Comparison of ENCODE assay signal across 8 cellular contexts in genomic region chr19:37304190-37304883, GRCh38.
DNase-seq lines count a peak whose midpoint lies in the region; ATAC-seq, FAIRE-seq and TF ChIP-seq lines count a peak whose summit lies in the region.

No MANE protein-coding gene starts in this region.

- no peaks in the 10 kb centered on the region for H3K27me3 ChIP-seq in lower lobe of right lung (ENCODE audit: low read depth)

- TF ChIP-seq CTCF in choroid plexus epithelial cell (conservative IDR thresholded peaks at IDR 0.05; ENCODE audit: low read depth, low read length) (no peak), lower lobe of right lung (IDR thresholded peaks at IDR 0.05) (no peak), D721Med (IDR thresholded peaks at IDR 0.05; ENCODE audit: insufficient read depth, missing control alignments) (no peak)

- H3K4me1 ChIP-seq in lower lobe of right lung, result no peaks in the 10 kb centered on the region

- H3K27ac ChIP-seq in lower lobe of right lung, result peak overlapping the region; percentile 18

- intact Hi-C loops in lower lobe of right lung (cut with DNase I), result no loop called here

- FAIRE-seq in HTR-8/SVneo (lab: Jason Lieb, UNC) (no peak), D721Med (lab: Jason Lieb, UNC) (no peak)

- DNase-seq in NCI-H510A treated with DMSO at 0.1 percent for 48 hours (lab: John Stamatoyannopoulos, UW) (peak; percentile 15), NCI-H510A (lab: John Stamatoyannopoulos, UW) (no peak), choroid plexus epithelial cell (ENCODE audit: low read depth) (no peak), lower lobe of right lung (peak; percentile 46), superior temporal gyrus (ENCODE audit: extremely low spot score) (peak; percentile 11), HTR-8/SVneo (ENCODE audit: insufficient read length, low spot score) (no peak), D721Med (ENCODE audit: insufficient read length, low spot score) (no peak)

- H3K4me3 ChIP-seq in choroid plexus epithelial cell (ENCODE audit: low read depth, low read length) (peak overlapping the region; percentile 43), lower lobe of right lung (peak overlapping the region; percentile 55)

- ATAC-seq in lower lobe of right lung (peak; percentile 31 to 32), GM18867 (IDR thresholded peaks at IDR 0.05; ENCODE audit: unreplicated experiment) (no peak)

- H3K36me3 ChIP-seq in lower lobe of right lung, result no peaks in the 10 kb centered on the region

- H3K9me3 ChIP-seq in lower lobe of right lung, result no peaks in the 10 kb centered on the region

Comparison
In these comparisons a context has a peak if more than half of its experiments do, and no peak if none do; other contexts are left out.
1. DNase-seq: peak in NCI-H510A treated with DMSO at 0.1 percent for 48 hours (single experiment), lower lobe of right lung (single experiment) and superior temporal gyrus (single experiment); none in NCI-H510A (single experiment), choroid plexus epithelial cell (single experiment), HTR-8/SVneo (single experiment) and D721Med (single experiment).